12 cellular contexts compared by ENCODE assay signal in genomic region chr16:51524555-51525373, GRCh38.
DNase-seq lines count a peak whose midpoint lies in the region; ATAC-seq, FAIRE-seq and TF ChIP-seq lines count a peak whose summit lies in the region.
"Had no signal": no experiment of that assay in that cellular context is flagged by ENCODE, and none has a peak within 500 bp of the region (broad histone marks: within the 10 kb centered on the region; RNA-seq: fewer than 3 reads in every experiment).

No MANE protein-coding gene starts in this region.

- H3K27me3 Mint-ChIP-seq in nephron progenitor cell (ENCODE audit: low read depth, poor library complexity): peaks cover 3% of the 10 kb centered on the region
- H3K27me3 Mint-ChIP-seq: activated T-cell treated with anti-CD3 and anti-CD28 coated beads, Interleukin-2, amount 50 U/mL, for 24 hours had no signal

- no peaks in the 10 kb centered on the region for H3K27me3 ChIP-seq in H1 (replicated peaks in 1 of 4; ENCODE audit: control insufficient read depth in 3 of 4, extremely low read depth in 1 of 4, insufficient read depth in 3 of 4, low read length in 3 of 4)
- no peaks in the 10 kb centered on the region for H3K27me3 ChIP-seq in BE2C
- no peaks in the 10 kb centered on the region for H3K27me3 ChIP-seq in Peyer's patch

- no peaks in the 10 kb centered on the region for H4K20me1 ChIP-seq in H1 (replicated peaks in 1 of 2; ENCODE audit: control insufficient read depth in 1 of 2, insufficient read depth in 2 of 2, low read length in 2 of 2)

- no peak overlapping the region for H4K91ac ChIP-seq in H1 (replicated peaks; ENCODE audit: insufficient read length, low read length)

- H4K5ac ChIP-seq in H1 (ENCODE audit: insufficient read length, low read depth, low read length): no peak overlapping the region

- H3K4me1 ChIP-seq in H1 (replicated peaks in 1 of 4; ENCODE audit: control insufficient read depth in 3 of 4, insufficient read depth in 4 of 4, low read length in 3 of 4): peaks cover 2 to 6% (median 4%) of the 10 kb centered on the region in 4 experiments; a peak in 4 of 7 replicates
- H3K4me1 ChIP-seq in BE2C: no peaks in the 10 kb centered on the region
- H3K4me1 ChIP-seq in Peyer's patch: no peaks in the 10 kb centered on the region

- peaks cover 71% of the 10 kb centered on the region for H3K9me3 Mint-ChIP-seq in nephron progenitor cell

- H3K9ac ChIP-seq in H1 (replicated peaks in 1 of 4; ENCODE audit: extremely low read depth in 1 of 4, low read depth in 3 of 4, low read length in 3 of 4): no peak overlapping the region

- 74% methylated on average over 6 of the region's 6 CpGs; no CpG with 5 or more reads in 1 of the 2 experiments for WGBS in H1 (ENCODE audit: extremely low coverage in 1 of 2, insufficient coverage in 1 of 2, insufficient read length in 1 of 2, insufficient replicate concordance in 2 of 2, low coverage in 1 of 2, low lambda C conversion rate in 2 of 2, missing lambda C conversion rate in 1 of 2), 2 experiments

- POLR2A ChIA-PET in H1 (lab: Charles Lee; ENCODE audit: partially characterized antibody): interaction anchor here (0.6 kb wide), 1 partner anchor 113 kb away, joined by 3 read pairs; no protein-coding TSS in a partner anchor

- no peak overlapping the region for H3K14ac ChIP-seq in H1 (ENCODE audit: insufficient read length)

- TF ChIP-seq RAD21 in H1 (IDR thresholded peaks at IDR 0.05 in 1 of 2, conservative IDR thresholded peaks at IDR 0.05 in 1 of 2; ENCODE audit: low read depth in 2 of 2, low read length in 2 of 2): no peak

- no peak overlapping the region for H2AK5ac ChIP-seq in H1 (ENCODE audit: low read depth, low read length)

- peak overlapping the region; percentile 67; the same call in 1 of the 2 replicates for H2BK20ac ChIP-seq in H1 (ENCODE audit: low read length)

- H2BK15ac ChIP-seq in H1 (ENCODE audit: low read length): no peak overlapping the region

- no peak overlapping the region for H3K27ac ChIP-seq in H1 (ENCODE audit: low read depth, low read length)
- no peak overlapping the region for H3K27ac ChIP-seq in Peyer's patch

- H3K9me3 ChIP-seq in H1 (ENCODE audit: insufficient read depth in 2 of 2, low read depth in 1 of 2, low read length in 1 of 2) (0 out of 4 replicates have a peak, but pooled peaks cover 0 to 3% of the 10 kb centered on the region in 2 experiments), BE2C (no peaks in the 10 kb centered on the region), Peyer's patch (no peaks in the 10 kb centered on the region)

- H3K27ac Mint-ChIP-seq in nephron progenitor cell: peak overlapping the region; percentile 56
- H3K27ac Mint-ChIP-seq: activated T-cell treated with anti-CD3 and anti-CD28 coated beads, Interleukin-2, amount 50 U/mL, for 24 hours; stimulated activated effector memory CD8-positive, alpha-beta T cell treated with anti-CD3 and anti-CD28 coated beads, Interleukin-12 subunit alpha, Interleukin-12 subunit beta, amount 100 ng/mL, for 72 hours had no signal

- TF ChIP-seq CTCF in H1 (IDR thresholded peaks at IDR 0.05; ENCODE audit: control extremely low read depth in 1 of 3, insufficient read depth in 1 of 3, low read depth in 1 of 3, low read length in 3 of 3): no peak
- no peak for TF ChIP-seq CTCF in nephron progenitor cell (IDR thresholded peaks at IDR 0.05)
- no peak for TF ChIP-seq CTCF in BE2C (IDR thresholded peaks at IDR 0.05; ENCODE audit: low read depth, low read length)
- no peak for TF ChIP-seq CTCF in Peyer's patch (IDR thresholded peaks at IDR 0.05)

- H2BK5ac ChIP-seq in H1 (ENCODE audit: low read depth, low read length): no peak overlapping the region

- H4K8ac ChIP-seq in H1 (ENCODE audit: extremely low read depth, insufficient read depth, low read length): no peak overlapping the region

- no peak for FAIRE-seq in H1 (lab: Jason Lieb, UNC)

- peaks cover 48% of the 10 kb centered on the region for H3K4me1 Mint-ChIP-seq in nephron progenitor cell
- H3K4me1 Mint-ChIP-seq: stimulated activated effector memory CD8-positive, alpha-beta T cell treated with anti-CD3 and anti-CD28 coated beads, Interleukin-12 subunit alpha, Interleukin-12 subunit beta, amount 100 ng/mL, for 72 hours had no signal

- H3K56ac ChIP-seq in H1 (replicated peaks; ENCODE audit: insufficient read length, low read depth, low read length): no peak overlapping the region

- no peaks in the 10 kb centered on the region for H3K79me2 ChIP-seq in H1 (ENCODE audit: control insufficient read depth in 1 of 2, insufficient read depth in 2 of 2, low read length in 2 of 2)

- H2BK12ac ChIP-seq in H1 (ENCODE audit: low read depth, low read length): no peak overlapping the region

- H3K23ac ChIP-seq in H1 (ENCODE audit: insufficient read length): no peak overlapping the region

- no peaks in the 10 kb centered on the region for H3K23me2 ChIP-seq in H1 (ENCODE audit: low read depth, low read length)

- no peak overlapping the region for H2BK120ac ChIP-seq in H1 (replicated peaks; ENCODE audit: low read depth, low read length)

- no peak overlapping the region for H3K4me3 ChIP-seq in H1 (ENCODE audit: extremely low read depth in 1 of 4, insufficient read depth in 2 of 4, low read depth in 3 of 4, low read length in 4 of 4)
- H3K4me3 ChIP-seq in BE2C (ENCODE audit: low read depth, low read length): no peak overlapping the region
- no peak overlapping the region for H3K4me3 ChIP-seq in Peyer's patch

- ATAC-seq in GM18511 (IDR thresholded peaks at IDR 0.05; ENCODE audit: unreplicated experiment) (no peak), HG03342 (IDR thresholded peaks at IDR 0.05; ENCODE audit: unreplicated experiment) (no peak)
- ATAC-seq: stimulated activated effector memory CD8-positive, alpha-beta T cell treated with anti-CD3 and anti-CD28 coated beads, Interleukin-12 subunit alpha, Interleukin-12 subunit beta, amount 100 ng/mL, for 72 hours had no signal

- in situ Hi-C loops in Caki2 (cut with HindIII; ENCODE audit: low pct_unique_long_range_greater_than_20kb, low sequenced_read_pairs): no loop called here

- H3K36me3 Mint-ChIP-seq in nephron progenitor cell (ENCODE audit: low read depth): peaks cover 46% of the 10 kb centered on the region
- H3K36me3 Mint-ChIP-seq: stimulated activated effector memory CD8-positive, alpha-beta T cell treated with anti-CD3 and anti-CD28 coated beads, Interleukin-12 subunit alpha, Interleukin-12 subunit beta, amount 100 ng/mL, for 72 hours had no signal

- CTCF ChIA-PET in H1 (lab: Charles Lee; ENCODE audit: partially characterized antibody): interaction anchor here (0.6 to 0.8 kb wide), 2 partner anchors 378 to 511 kb away, joined by 3 to 6 read pairs; no protein-coding TSS in a partner anchor

- TF ChIP-seq EP300 in H1 (IDR thresholded peaks at IDR 0.05; ENCODE audit: borderline replicate concordance in 1 of 2, low read depth in 2 of 2, low read length in 2 of 2): no peak

- H3K18ac ChIP-seq in H1 (ENCODE audit: extremely low read depth, low read length): no peak overlapping the region

- H3K79me1 ChIP-seq in H1 (ENCODE audit: low read depth, low read length): no peaks in the 10 kb centered on the region; the same call in 1 of the 2 replicates

- DNase-seq in Caki2 (ENCODE audit: low read depth) (peak; percentile 38), NCI-H2196 (lab: John Stamatoyannopoulos, UW; ENCODE audit: unreplicated experiment) (peak; percentile 45), H1 (ENCODE audit: low read depth in 1 of 2, low spot score in 2 of 2) (no peak), nephron progenitor cell (no peak), BE2C (no peak), Peyer's patch (no peak)
- DNase-seq: activated T-cell treated with anti-CD3 and anti-CD28 coated beads, Interleukin-2, amount 50 U/mL, for 24 hours; effector CD4-positive, alpha-beta T cell; T-helper 2 cell had no signal

- no peak overlapping the region for H3K4ac ChIP-seq in H1 (replicated peaks; ENCODE audit: insufficient read length, low read depth, low read length)

- TF ChIP-seq POLR2A in H1 (IDR thresholded peaks at IDR 0.05; ENCODE audit: control extremely low read depth in 1 of 2, low read depth in 2 of 2, low read length in 2 of 2) (no peak), Peyer's patch (IDR thresholded peaks at IDR 0.05) (no peak)

- H3K36me3 ChIP-seq in H1 (ENCODE audit: control insufficient read depth in 2 of 4, insufficient read depth in 4 of 4, low read length in 3 of 4) (no peaks in the 10 kb centered on the region), BE2C (no peaks in the 10 kb centered on the region), Peyer's patch (no peaks in the 10 kb centered on the region)

- no peak overlapping the region for H3K4me3 Mint-ChIP-seq in nephron progenitor cell
- H3K4me3 Mint-ChIP-seq: activated T-cell treated with anti-CD3 and anti-CD28 coated beads, Interleukin-2, amount 50 U/mL, for 24 hours; stimulated activated effector memory CD8-positive, alpha-beta T cell treated with anti-CD3 and anti-CD28 coated beads, Interleukin-12 subunit alpha, Interleukin-12 subunit beta, amount 100 ng/mL, for 72 hours had no signal

- no peak overlapping the region for H2AFZ ChIP-seq in H1 (ENCODE audit: low read length)

- H3K4me2 ChIP-seq in H1 (ENCODE audit: insufficient read depth in 1 of 2, low read depth in 2 of 2, low read length in 2 of 2): no peak overlapping the region

TF ChIP-seq in H1, 55 proteins besides CTCF, POLR2A, EP300 and RAD21:
- no peak for TF ChIP-seq BCL11A (IDR thresholded peaks at IDR 0.05; ENCODE audit: low read depth in 2 of 2, low read length in 2 of 2)
- no peak for TF ChIP-seq EZH2 (IDR thresholded peaks at IDR 0.05; ENCODE audit: low read depth, low read length, severe bottlenecking)
- TF ChIP-seq POLR2AphosphoS5 (IDR thresholded peaks at IDR 0.05; ENCODE audit: low read depth, low read length): no peak
- no peak for TF ChIP-seq SP4 (IDR thresholded peaks at IDR 0.05; ENCODE audit: low read length)
- no peak for TF ChIP-seq EGR1 (IDR thresholded peaks at IDR 0.05; ENCODE audit: borderline replicate concordance, low read depth, low read length)
- no peak for TF ChIP-seq TEAD4 (IDR thresholded peaks at IDR 0.05; ENCODE audit: low read depth, low read length)
- TF ChIP-seq ZNF274 (IDR thresholded peaks at IDR 0.05; ENCODE audit: borderline replicate concordance, extremely low read depth, low read length): no peak
- TF ChIP-seq CBX5 (IDR thresholded peaks at IDR 0.05; ENCODE audit: low read depth, low read length): no peak
- no peak for TF ChIP-seq FOSL1 (IDR thresholded peaks at IDR 0.05; ENCODE audit: insufficient read depth, low read depth, low read length)
- TF ChIP-seq GABPA (IDR thresholded peaks at IDR 0.05; ENCODE audit: borderline replicate concordance, insufficient read depth, low read length): no peak
- TF ChIP-seq GTF2F1 (IDR thresholded peaks at IDR 0.05; ENCODE audit: borderline replicate concordance, low read depth, low read length): no peak
- no peak for TF ChIP-seq ASH2L (IDR thresholded peaks at IDR 0.05; ENCODE audit: low read length)
- no peak for TF ChIP-seq KDM4A (IDR thresholded peaks at IDR 0.05; ENCODE audit: low read depth, low read length, severe bottlenecking)
- no peak for TF ChIP-seq NRF1 (IDR thresholded peaks at IDR 0.05; ENCODE audit: low read depth, low read length)
- no peak for TF ChIP-seq TBP (IDR thresholded peaks at IDR 0.05; ENCODE audit: low read depth, low read length)
- no peak for TF ChIP-seq CREB1 (IDR thresholded peaks at IDR 0.05)
- no peak for TF ChIP-seq CEBPB (IDR thresholded peaks at IDR 0.05; ENCODE audit: low read depth, low read length)

Comparison
In these comparisons a context has a peak if more than half of its experiments do, and no peak if none do; other contexts are left out.
1. DNase-seq: peak in Caki2 (single experiment) and NCI-H2196 (single experiment); none in H1 (0 of 2), nephron progenitor cell (single experiment), BE2C (single experiment) and Peyer's patch (0 of 3).